ENCODE assay signal across 1 cellular context in the genomic region with DNA sequence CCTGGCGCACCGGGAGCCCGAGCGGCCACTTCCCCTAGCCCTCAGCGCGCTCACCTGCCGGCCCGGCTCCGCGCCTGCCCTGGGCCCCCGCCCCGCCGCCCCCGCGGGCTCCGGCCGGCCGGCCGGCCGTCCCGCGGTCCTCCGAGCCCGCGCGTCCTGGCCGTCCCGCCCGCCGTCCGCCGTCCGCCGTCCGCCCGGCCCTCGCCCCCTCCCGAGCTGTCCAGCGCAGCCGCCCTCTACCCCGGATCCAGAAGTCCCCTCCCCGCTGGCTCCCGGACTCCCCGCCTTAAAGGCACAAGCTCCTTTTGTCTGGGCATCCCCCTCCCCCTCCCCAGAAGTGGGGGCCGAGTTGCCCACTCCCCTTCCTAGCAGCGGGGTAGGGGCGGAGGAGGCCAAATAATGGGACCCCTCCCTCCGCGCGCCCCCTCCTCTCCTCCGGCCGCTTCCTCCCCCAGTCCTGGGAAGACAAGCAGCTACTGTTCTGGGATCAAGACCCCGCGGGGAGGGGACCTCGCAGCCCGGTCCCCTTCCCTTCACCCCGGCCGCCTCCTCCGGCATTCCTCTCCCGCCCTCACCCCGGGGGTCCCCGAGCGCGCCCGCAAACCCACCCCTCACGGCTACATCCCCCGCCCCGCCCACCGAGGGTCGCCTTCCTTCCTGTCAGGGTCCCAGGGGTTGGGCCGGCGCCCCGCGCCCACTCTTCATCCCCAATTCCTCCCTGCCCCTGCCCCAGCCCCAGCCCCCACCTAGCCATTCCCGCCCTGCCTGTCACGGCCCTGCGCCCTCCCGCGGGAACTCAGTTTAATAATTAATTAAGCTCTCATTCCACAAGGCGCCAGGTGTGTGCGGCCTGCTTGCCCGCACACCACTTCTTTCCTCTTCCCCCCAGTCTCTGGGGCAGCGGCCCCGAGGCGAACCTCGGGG.
TF ChIP-seq lines count a peak whose summit lies in the region.

ADCY6 (minus strand) TSS at position 238 of the 924 bp plus-strand sequence. CDS start 5,655 bp downstream, outside the sequence.

TF ChIP-seq in PFSK-1, 5 proteins besides CTCF, POLR2A, EP300 and RAD21:
- no peak for TF ChIP-seq REST (IDR thresholded peaks at IDR 0.05; ENCODE audit: insufficient read depth in 1 of 2, low read depth in 2 of 2, low read length in 2 of 2)
- TF ChIP-seq TAF1 (IDR thresholded peaks at IDR 0.05; ENCODE audit: borderline replicate concordance, insufficient read depth, low read length), result 0 out of 2 replicates have a peak, but pooled peaks have one; percentile 27
- peak; percentile 38; the same call in 1 of the 2 replicates for TF ChIP-seq POLR2AphosphoS5 (IDR thresholded peaks at IDR 0.05; ENCODE audit: low read depth, low read length)
- no peak for TF ChIP-seq FOXP2 (optimal IDR thresholded peaks at IDR 0.05; ENCODE audit: borderline replicate concordance, extremely low read depth, extremely low read length, insufficient read depth)
- no peak for TF ChIP-seq SIN3A (IDR thresholded peaks at IDR 0.05; ENCODE audit: borderline replicate concordance, insufficient read depth, low read length)
